In genomic region chr1:228108055-228108690, GRCh38 we compare ENCODE assay signal across 8 cellular contexts. TPM values are rescaled to one million over a fixed set of nuclear protein-coding genes. Genes with fewer than 3 reads are reported as not detected.
DNase-seq lines count a peak whose midpoint lies in the region; ATAC-seq and TF ChIP-seq lines count a peak whose summit lies in the region.

No MANE protein-coding gene starts in this region.

- H3K4me1 ChIP-seq in left ventricle myocardium inferior = peaks cover 50% of the 10 kb centered on the region
- peaks cover 4% of the 10 kb centered on the region for H3K4me1 ChIP-seq in mesendoderm (ENCODE audit: control insufficient read depth, low read depth, low read length)
- H3K4me1 ChIP-seq in vagina = peaks cover 36% of the 10 kb centered on the region

- H3K79me1 ChIP-seq in mesendoderm (ENCODE audit: low read length) = peaks cover 10% of the 10 kb centered on the region

- DNase-seq in left ventricle myocardium inferior = no peak
- DNase-seq in Right ventricle myocardium inferior (ENCODE audit: missing footprints) = no peak
- no peak for DNase-seq in astrocyte of the cerebellum (ENCODE audit: low read depth)
- no peak for DNase-seq in mesendoderm
- no peak for DNase-seq in vagina (ENCODE audit: extremely low spot score in 2 of 2)
- no peak for DNase-seq in iPS-NIHi11 (ENCODE audit: low spot score)
- no peak for DNase-seq in nucleus accumbens (lab: John Stamatoyannopoulos, UW)

- no peak overlapping the region for H2BK120ac ChIP-seq in mesendoderm (ENCODE audit: low read depth, low read length)

- peak overlapping the region; percentile 100 for H3K4me3 ChIP-seq in left ventricle myocardium inferior
- H3K4me3 ChIP-seq in astrocyte of the cerebellum (ENCODE audit: low read depth, low read length) = peak overlapping the region; percentile 84
- peak overlapping the region; percentile 93 for H3K4me3 ChIP-seq in mesendoderm (ENCODE audit: low read length)
- H3K4me3 ChIP-seq in vagina = peak overlapping the region; percentile 86 to 87

- TF ChIP-seq CTCF in left ventricle myocardium inferior (IDR thresholded peaks at IDR 0.05; ENCODE audit: borderline replicate concordance) (no peak), astrocyte of the cerebellum (IDR thresholded peaks at IDR 0.05; ENCODE audit: low read depth, low read length, missing control alignments) (no peak), vagina (IDR thresholded peaks at IDR 0.05) (no peak)

- H3K4me2 ChIP-seq in mesendoderm (ENCODE audit: low read length) = peak overlapping the region; percentile 97

- intact Hi-C loops in left ventricle myocardium inferior (cut with micrococcal nuclease) (no loop called here), Right ventricle myocardium inferior (cut with DNase I) (loop anchor here (2.0 kb wide), 2 partner anchors 25 to 33 kb away; partner anchors contain the start of genes ARF1 and GUK1), vagina (cut with DNase I) (no loop called here)

- H3K27ac ChIP-seq in left ventricle myocardium inferior (replicated peaks) (peak overlapping the region; percentile 92), mesendoderm (ENCODE audit: low read depth, low read length) (no peak overlapping the region), vagina (peak overlapping the region; percentile 94)

- H2BK15ac ChIP-seq in mesendoderm (replicated peaks; ENCODE audit: low read depth) = no peak overlapping the region

- H3K27me3 ChIP-seq in left ventricle myocardium inferior (ENCODE audit: low read depth) (no peaks in the 10 kb centered on the region), mesendoderm (ENCODE audit: insufficient read depth, low read length, poor library complexity) (no peaks in the 10 kb centered on the region), vagina (no peaks in the 10 kb centered on the region)

- H3K56ac ChIP-seq in mesendoderm (ENCODE audit: low read length) = peak overlapping the region; percentile 99

- ATAC-seq in Right ventricle myocardium inferior = no peak
- ATAC-seq in HG03439 (IDR thresholded peaks at IDR 0.05; ENCODE audit: unreplicated experiment) = no peak

- H4K5ac ChIP-seq in mesendoderm (ENCODE audit: low read length) = no peak overlapping the region

- H4K8ac ChIP-seq in mesendoderm (ENCODE audit: low read depth, low read length) = no peak overlapping the region

- peaks cover 24% of the 10 kb centered on the region for H3K36me3 ChIP-seq in left ventricle myocardium inferior
- H3K36me3 ChIP-seq in mesendoderm (ENCODE audit: control insufficient read depth, insufficient read depth, low read length) = no peaks in the 10 kb centered on the region
- H3K36me3 ChIP-seq in vagina = peaks cover 0 to 11% of the 10 kb centered on the region in 2 donors

- in situ Hi-C loops in astrocyte of the cerebellum (cut with HindIII; ENCODE audit: low sequenced_read_pairs) = loop anchor here (5.0 kb wide), 1 partner anchor 104 kb away; no protein-coding TSS in a partner anchor

- H3K9ac ChIP-seq in mesendoderm (ENCODE audit: low read length) = peak overlapping the region; percentile 97

- H3K4ac ChIP-seq in mesendoderm (ENCODE audit: low read depth, low read length) = no peak overlapping the region

- no peak overlapping the region for H2AK5ac ChIP-seq in mesendoderm (ENCODE audit: low read length)

- H3K9me3 ChIP-seq in left ventricle myocardium inferior (replicated peaks) (no peaks in the 10 kb centered on the region), vagina (no peaks in the 10 kb centered on the region)

- no peak overlapping the region for H3K23ac ChIP-seq in mesendoderm (ENCODE audit: low read length)

- H2BK5ac ChIP-seq in mesendoderm (ENCODE audit: low read length) = no peak overlapping the region

- TF ChIP-seq POLR2A in vagina (IDR thresholded peaks at IDR 0.05) = no peak

- peaks cover 10% of the 10 kb centered on the region for H3K79me2 ChIP-seq in mesendoderm (ENCODE audit: control insufficient read depth, insufficient read depth, low read length)

- no peak overlapping the region for H3K18ac ChIP-seq in mesendoderm (ENCODE audit: low read length)

- WGBS in mesendoderm (ENCODE audit: extremely low coverage, insufficient coverage, low lambda C conversion rate) = no CpG with 5 or more reads among the region's 11 CpGs

RNA-seq across cellular contexts. Expression of gene MRPL55, which starts 0.9 kb away (rescaled TPM):
- total RNA-seq in left ventricle myocardium inferior = 51.0 TPM
- 57.0 TPM for total RNA-seq in Right ventricle myocardium inferior
- 64.4 TPM for polyA plus RNA-seq in mesendoderm (2013, experiment 1 of 2)
- polyA plus RNA-seq in mesendoderm (2013, experiment 2 of 2) = 65.3 TPM
- total RNA-seq in vagina = 73.7 TPM

RNA-seq across cellular contexts. Expression of gene C1orf35, which starts 5.0 kb away (rescaled TPM):
- total RNA-seq in left ventricle myocardium inferior (7.1 TPM), Right ventricle myocardium inferior (6.0 TPM), vagina (14.7 TPM)
- 23.0 TPM for polyA plus RNA-seq in mesendoderm (2013, experiment 1 of 2)
- 22.1 TPM for polyA plus RNA-seq in mesendoderm (2013, experiment 2 of 2)

RNA-seq across cellular contexts. Expression of gene ARF1, which starts 25.7 kb away (rescaled TPM):
- 294 TPM for total RNA-seq in left ventricle myocardium inferior
- total RNA-seq in Right ventricle myocardium inferior = 281 TPM
- 264 TPM for polyA plus RNA-seq in mesendoderm (2013, experiment 1 of 2)
- 266 TPM for polyA plus RNA-seq in mesendoderm (2013, experiment 2 of 2)
- total RNA-seq in vagina = 295 TPM

RNA-seq across cellular contexts. Expression of gene GUK1, which starts 31.9 kb away (rescaled TPM):
- total RNA-seq in left ventricle myocardium inferior (150 TPM), Right ventricle myocardium inferior (162 TPM), vagina (299 TPM)
- 87.6 TPM for polyA plus RNA-seq in mesendoderm (2013, experiment 1 of 2)
- polyA plus RNA-seq in mesendoderm (2013, experiment 2 of 2) = 89.9 TPM

RNA-seq across cellular contexts. Expression of gene GJC2, which starts 41.6 kb away (rescaled TPM):
- 1.0 TPM for total RNA-seq in left ventricle myocardium inferior
- total RNA-seq in Right ventricle myocardium inferior = 1.6 TPM
- 0.18 TPM for polyA plus RNA-seq in mesendoderm (2013, experiment 1 of 2)
- 0.25 TPM for polyA plus RNA-seq in mesendoderm (2013, experiment 2 of 2)
- 4.4 TPM for total RNA-seq in vagina
